In the genomic region with DNA sequence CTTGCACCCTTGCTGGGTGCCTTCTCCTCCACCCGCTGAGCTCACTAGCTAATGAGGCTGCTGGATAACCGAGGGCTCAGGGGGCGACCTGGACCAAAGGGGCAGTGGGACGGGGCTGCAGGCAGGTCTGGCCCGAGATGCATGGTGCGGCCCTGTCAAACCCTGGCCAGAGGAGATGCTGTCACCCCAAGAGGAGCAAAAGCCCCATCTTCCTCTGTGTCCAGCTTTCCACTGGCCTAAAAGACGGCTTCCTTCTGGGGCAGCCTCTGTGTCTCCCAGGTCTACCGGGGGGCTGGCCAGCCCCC, we compare ENCODE assay signal across 17 cellular contexts.
A peak's percentile ranks its signal among the peaks of the same experiment; 100 is the strongest.
DNase-seq lines count a peak whose midpoint lies in the region; ATAC-seq and TF ChIP-seq lines count a peak whose summit lies in the region.
"Had no signal": no experiment of that assay in that cellular context is flagged by ENCODE, and none has a peak within 500 bp of the region (broad histone marks: within the 10 kb centered on the region; RNA-seq: fewer than 3 reads in every experiment).

No MANE protein-coding gene starts in this region.

- no peak for TF ChIP-seq EP300 in neural cell (conservative IDR thresholded peaks at IDR 0.05; ENCODE audit: poor library complexity, severe bottlenecking)

- H2AFZ ChIP-seq in GM23248, result peak overlapping the region; percentile 81
- no peak overlapping the region for H2AFZ ChIP-seq in neural cell (ENCODE audit: low read depth, low read length)

- H3K9ac ChIP-seq in GM23248 (no peak overlapping the region), HUES64 (ENCODE audit: low read depth, low read length) (no peak overlapping the region), endodermal cell (ENCODE audit: extremely low read depth, low read length, poor library complexity, severe bottlenecking) (no peak overlapping the region), neural cell (ENCODE audit: low read length) (peak overlapping the region; percentile 28)

- H3F3A ChIP-seq in GM23248 (ENCODE audit: insufficient read depth) (peaks cover 19% of the 10 kb centered on the region; the same call in 1 of the 2 replicates), neural cell (ENCODE audit: insufficient read depth, low read length, poor library complexity, severe bottlenecking) (peaks cover 4% of the 10 kb centered on the region)

- no peak overlapping the region for H3K27ac Mint-ChIP-seq in endodermal cell
- H3K27ac Mint-ChIP-seq in activated T-helper 1 cell treated with anti-CD3 and anti-CD28 coated beads, Interleukin-12 subunit alpha, Interleukin-12 subunit beta, Interleukin-2, Interleukin-4 antibody, amounts not matched to agents 30 ng/mL and 10 ng/mL and 1 ng/mL, durations not matched to agents 14 hours and 24 hours and 36 hours, result no peak overlapping the region
- H3K27ac Mint-ChIP-seq: CD4-positive, alpha-beta T cell; natural killer cell treated with Interleukin-12 subunit alpha and Interleukin-12 subunit beta and Interleukin-15 and Interleukin-18, amount 100 ng/mL, for 72 hours had no signal

- intact Hi-C loops in activated T-helper 1 cell treated with anti-CD3 and anti-CD28 coated beads, Interleukin-12 subunit alpha, Interleukin-12 subunit beta, Interleukin-2, Interleukin-4 antibody, amounts not matched to agents 30 ng/mL and 10 ng/mL and 1 ng/mL, durations not matched to agents 14 hours and 24 hours and 36 hours (cut with micrococcal nuclease), result no loop called here

- H3K4me2 ChIP-seq in GM23248 (ENCODE audit: unreplicated experiment) (no peak overlapping the region), neural cell (ENCODE audit: low read length) (no peak overlapping the region)

- H3K27me3 Mint-ChIP-seq in endodermal cell (ENCODE audit: insufficient read depth), result peaks cover 31% of the 10 kb centered on the region
- peaks cover 46% of the 10 kb centered on the region for H3K27me3 Mint-ChIP-seq in activated T-helper 1 cell treated with anti-CD3 and anti-CD28 coated beads, Interleukin-12 subunit alpha, Interleukin-12 subunit beta, Interleukin-2, Interleukin-4 antibody, amounts not matched to agents 30 ng/mL and 10 ng/mL and 1 ng/mL, durations not matched to agents 14 hours and 24 hours and 36 hours (ENCODE audit: insufficient read depth)
- H3K27me3 Mint-ChIP-seq: brain had no signal

- DNase-seq in GM23248 (no peak), endodermal cell (no peak), HuH-7.5 (ENCODE audit: low spot score) (no peak), NCI-H187 treated with DMSO at 0.1 percent for 48 hours (lab: John Stamatoyannopoulos, UW) (no peak)
- no peak for DNase-seq in activated T-helper 1 cell treated with anti-CD3 and anti-CD28 coated beads, Interleukin-12 subunit alpha, Interleukin-12 subunit beta, Interleukin-2, Interleukin-4 antibody, amounts not matched to agents 30 ng/mL and 10 ng/mL and 1 ng/mL, durations not matched to agents 14 hours and 24 hours and 36 hours (ENCODE audit: low spot score)
- DNase-seq: NCI-H1048 had no signal

- H3K36me3 Mint-ChIP-seq in endodermal cell (ENCODE audit: low read depth), result no peaks in the 10 kb centered on the region
- no peaks in the 10 kb centered on the region for H3K36me3 Mint-ChIP-seq in activated T-helper 1 cell treated with anti-CD3 and anti-CD28 coated beads, Interleukin-12 subunit alpha, Interleukin-12 subunit beta, Interleukin-2, Interleukin-4 antibody, amounts not matched to agents 30 ng/mL and 10 ng/mL and 1 ng/mL, durations not matched to agents 14 hours and 24 hours and 36 hours (ENCODE audit: low read depth)
- H3K36me3 Mint-ChIP-seq: brain; mesothelial cell of epicardium; natural killer cell treated with Interleukin-12 subunit alpha and Interleukin-12 subunit beta and Interleukin-15 and Interleukin-18, amount 100 ng/mL, for 72 hours had no signal

- peaks cover 11% of the 10 kb centered on the region; the same call in 1 of the 2 replicates for H3K4me1 ChIP-seq in GM23248 (ENCODE audit: insufficient read depth)
- H3K4me1 ChIP-seq in HUES64 (ENCODE audit: insufficient read depth, low read length), result no peaks in the 10 kb centered on the region
- no peaks in the 10 kb centered on the region for H3K4me1 ChIP-seq in endodermal cell (ENCODE audit: control insufficient read depth, insufficient read depth, low read length)

- H3K4me3 ChIP-seq in GM23248, result no peak overlapping the region
- H3K4me3 ChIP-seq in HUES64 (ENCODE audit: low read length), result peak overlapping the region; percentile 54; the same call in 1 of the 2 replicates
- no peak overlapping the region for H3K4me3 ChIP-seq in endodermal cell (ENCODE audit: low read length)
- H3K4me3 ChIP-seq in neural cell (ENCODE audit: low read length), result no peak overlapping the region

- TF ChIP-seq RAD21 in neural cell (conservative IDR thresholded peaks at IDR 0.05), result no peak

- no peaks in the 10 kb centered on the region for H3K9me2 ChIP-seq in GM23248 (ENCODE audit: insufficient read depth)
- no peaks in the 10 kb centered on the region for H3K9me2 ChIP-seq in neural cell (ENCODE audit: insufficient read depth, low read length)

- 88 to 89% methylated on average over 8 of the region's 8 CpGs for WGBS in GM23248 (ENCODE audit: low coverage in 1 of 2, low lambda C conversion rate in 2 of 2, missing lambda C conversion rate in 2 of 2), 2 experiments
- WGBS in HUES64, result 86% methylated on average over 8 of the region's 8 CpGs
- 90 to 93% methylated on average over 4 to 8 of the region's 8 CpGs for WGBS in endodermal cell (ENCODE audit: insufficient coverage in 1 of 2, insufficient read length in 1 of 2), 2 experiments

- H3K79me2 ChIP-seq in GM23248 (ENCODE audit: insufficient read depth), result no peaks in the 10 kb centered on the region
- no peaks in the 10 kb centered on the region for H3K79me2 ChIP-seq in neural cell (replicated peaks; ENCODE audit: insufficient read depth, low read length)

- H3K4me3 Mint-ChIP-seq in endodermal cell, result peak overlapping the region; percentile 39
- no peak overlapping the region for H3K4me3 Mint-ChIP-seq in activated T-helper 1 cell treated with anti-CD3 and anti-CD28 coated beads, Interleukin-12 subunit alpha, Interleukin-12 subunit beta, Interleukin-2, Interleukin-4 antibody, amounts not matched to agents 30 ng/mL and 10 ng/mL and 1 ng/mL, durations not matched to agents 14 hours and 24 hours and 36 hours
- H3K4me3 Mint-ChIP-seq: natural killer cell treated with Interleukin-12 subunit alpha and Interleukin-12 subunit beta and Interleukin-15 and Interleukin-18, amount 100 ng/mL, for 72 hours had no signal

- peaks cover 5% of the 10 kb centered on the region for H3K4me1 Mint-ChIP-seq in endodermal cell
- peaks cover 9% of the 10 kb centered on the region for H3K4me1 Mint-ChIP-seq in activated T-helper 1 cell treated with anti-CD3 and anti-CD28 coated beads, Interleukin-12 subunit alpha, Interleukin-12 subunit beta, Interleukin-2, Interleukin-4 antibody, amounts not matched to agents 30 ng/mL and 10 ng/mL and 1 ng/mL, durations not matched to agents 14 hours and 24 hours and 36 hours (ENCODE audit: low read depth)

- no peaks in the 10 kb centered on the region for H3K9me3 Mint-ChIP-seq in endodermal cell
- no peaks in the 10 kb centered on the region for H3K9me3 Mint-ChIP-seq in activated T-helper 1 cell treated with anti-CD3 and anti-CD28 coated beads, Interleukin-12 subunit alpha, Interleukin-12 subunit beta, Interleukin-2, Interleukin-4 antibody, amounts not matched to agents 30 ng/mL and 10 ng/mL and 1 ng/mL, durations not matched to agents 14 hours and 24 hours and 36 hours
- H3K9me3 Mint-ChIP-seq: brain; CD4-positive, alpha-beta T cell; natural killer cell treated with Interleukin-12 subunit alpha and Interleukin-12 subunit beta and Interleukin-15 and Interleukin-18, amount 100 ng/mL, for 72 hours had no signal

- H3K27ac ChIP-seq in GM23248 (no peak overlapping the region), HUES64 (ENCODE audit: low read depth, low read length) (no peak overlapping the region), endodermal cell (ENCODE audit: low read depth, low read length) (no peak overlapping the region), neural cell (ENCODE audit: low read length) (no peak overlapping the region)
- H3K27ac ChIP-seq: heart right ventricle, thoracic aorta, vagina, VCaP had no signal

- no peaks in the 10 kb centered on the region for H4K20me1 ChIP-seq in GM23248 (ENCODE audit: insufficient read depth)
- no peaks in the 10 kb centered on the region for H4K20me1 ChIP-seq in neural cell (ENCODE audit: insufficient read depth)

- no peak for TF ChIP-seq CTCF in endodermal cell (conservative IDR thresholded peaks at IDR 0.05)
- TF ChIP-seq CTCF in neural cell (IDR thresholded peaks at IDR 0.05; ENCODE audit: poor library complexity, severe bottlenecking), result no peak

- in situ Hi-C loops in GM23248 (cut with MboI), result loop anchor here (25.0 kb wide), 1 partner anchor 1383 kb away; no protein-coding TSS in a partner anchor

- H3K9me3 ChIP-seq in GM23248 (ENCODE audit: low read depth), result no peaks in the 10 kb centered on the region
- H3K9me3 ChIP-seq in HUES64 (ENCODE audit: insufficient read depth, low read depth, low read length), result no peaks in the 10 kb centered on the region
- no peaks in the 10 kb centered on the region for H3K9me3 ChIP-seq in endodermal cell (ENCODE audit: control insufficient read depth, low read length)
- no peaks in the 10 kb centered on the region for H3K9me3 ChIP-seq in neural cell (ENCODE audit: low read length)
- H3K9me3 ChIP-seq: heart right ventricle, thoracic aorta, vagina had no signal

- no peaks in the 10 kb centered on the region for H3K36me3 ChIP-seq in GM23248 (ENCODE audit: low read depth)
- no peaks in the 10 kb centered on the region for H3K36me3 ChIP-seq in HUES64 (ENCODE audit: insufficient read depth, low read length)
- H3K36me3 ChIP-seq in endodermal cell (ENCODE audit: control insufficient read depth, insufficient read depth, low read length), result no peaks in the 10 kb centered on the region
- H3K36me3 ChIP-seq in neural cell (ENCODE audit: insufficient read depth, low read length), result no peaks in the 10 kb centered on the region
- H3K36me3 ChIP-seq: heart right ventricle, thoracic aorta, vagina had no signal

- no peak for ATAC-seq in HG03196 (IDR thresholded peaks at IDR 0.05; ENCODE audit: unreplicated experiment)

- H3K27me3 ChIP-seq in GM23248 (replicated peaks; ENCODE audit: insufficient read depth) (peaks cover 3% of the 10 kb centered on the region; the same call in 1 of the 2 replicates), HUES64 (ENCODE audit: insufficient read depth, low read length) (no peaks in the 10 kb centered on the region), endodermal cell (ENCODE audit: control insufficient read depth, insufficient read depth, low read length, poor library complexity, severe bottlenecking) (peaks cover 34% of the 10 kb centered on the region), neural cell (ENCODE audit: insufficient read depth, low read depth, low read length) (no peaks in the 10 kb centered on the region)
- H3K27me3 ChIP-seq: vagina had no signal
